ENCODE assay signal across 8 cellular contexts in the genomic region with DNA sequence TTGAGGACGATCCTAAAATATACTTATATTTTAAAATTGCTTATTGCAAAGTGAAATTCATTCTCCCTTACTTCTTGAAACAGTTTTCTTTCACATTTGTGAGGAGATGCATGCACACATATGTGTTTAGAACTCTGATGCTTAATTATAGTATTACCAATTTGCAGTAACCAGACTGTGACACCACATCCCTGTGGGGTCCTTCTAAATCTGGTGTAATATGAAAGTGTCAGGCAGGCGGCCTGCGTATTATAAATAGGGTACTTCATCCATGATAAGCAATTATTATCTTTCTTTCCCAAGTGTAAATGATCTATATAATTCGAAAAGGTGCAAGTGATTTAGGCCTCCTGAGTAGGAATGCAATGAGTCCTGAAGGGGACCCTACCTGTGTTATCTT.
DNase-seq lines count a peak whose midpoint lies in the region; ATAC-seq and TF ChIP-seq lines count a peak whose summit lies in the region.

No MANE protein-coding gene starts in this region.

- no peaks in the 10 kb centered on the region for H3K27me3 Mint-ChIP-seq in stimulated activated naive B cell treated with anti-CD40 and anti-IgM and Interleukin-4, amounts not matched to agents 10 μg/mL and 1 μg/mL and 100 μg/mL, for 72 hours

- DNase-seq in NCI-H2107 treated with DMSO at 0.1 percent for 48 hours (lab: John Stamatoyannopoulos, UW; ENCODE audit: unreplicated experiment) (peak; percentile 29), NCI-H2107 (lab: John Stamatoyannopoulos, UW) (no peak), globus pallidus (ENCODE audit: low spot score) (peak; percentile 5)
- no peak for DNase-seq in stimulated activated naive B cell treated with anti-CD40 and anti-IgM and Interleukin-4, amounts not matched to agents 10 μg/mL and 1 μg/mL and 100 μg/mL, for 72 hours
- no peak for DNase-seq in effector CD4-positive, alpha-beta T cell
- no peak for DNase-seq in stimulated activated CD4-positive, alpha-beta T cell treated with anti-CD3 and anti-CD28 coated beads, Interleukin-12 subunit alpha, Interleukin-12 subunit beta, amount 100 ng/mL, for 4 hours

- peaks cover 3 to 6% of the 10 kb centered on the region in 2 donors for H3K36me3 Mint-ChIP-seq in stimulated activated naive B cell treated with anti-CD40 and anti-IgM and Interleukin-4, amounts not matched to agents 10 μg/mL and 1 μg/mL and 100 μg/mL, for 72 hours

- no peak for TF ChIP-seq CTCF in VCaP (conservative IDR thresholded peaks at IDR 0.05)

- peaks cover 0 to 30% of the 10 kb centered on the region in 2 donors for H3K4me1 Mint-ChIP-seq in stimulated activated naive B cell treated with anti-CD40 and anti-IgM and Interleukin-4, amounts not matched to agents 10 μg/mL and 1 μg/mL and 100 μg/mL, for 72 hours

- H3K27ac ChIP-seq in VCaP, result peak overlapping the region; percentile 83

- H3K9me3 Mint-ChIP-seq in stimulated activated naive B cell treated with anti-CD40 and anti-IgM and Interleukin-4, amounts not matched to agents 10 μg/mL and 1 μg/mL and 100 μg/mL, for 72 hours, result no peaks in the 10 kb centered on the region

- peak overlapping the region; percentile 32 to 91 for H3K4me3 Mint-ChIP-seq in stimulated activated naive B cell treated with anti-CD40 and anti-IgM and Interleukin-4, amounts not matched to agents 10 μg/mL and 1 μg/mL and 100 μg/mL, for 72 hours

- ATAC-seq in stimulated activated naive B cell treated with anti-CD40 and anti-IgM and Interleukin-4, amounts not matched to agents 10 μg/mL and 1 μg/mL and 100 μg/mL, for 72 hours (replicated peaks), result no peak
- no peak for ATAC-seq in HG02840 (IDR thresholded peaks at IDR 0.05; ENCODE audit: low FRiP score, unreplicated experiment)

- H3K27ac Mint-ChIP-seq in stimulated activated naive B cell treated with anti-CD40 and anti-IgM and Interleukin-4, amounts not matched to agents 10 μg/mL and 1 μg/mL and 100 μg/mL, for 72 hours, result peak overlapping the region; percentile 99

Comparison
In these comparisons a context has a peak if more than half of its experiments do, and no peak if none do; other contexts are left out.
1. DNase-seq: peak in NCI-H2107 treated with DMSO at 0.1 percent for 48 hours (single experiment) and globus pallidus (single experiment); none in NCI-H2107 (single experiment), stimulated activated naive B cell treated with anti-CD40 and anti-IgM and Interleukin-4, amounts not matched to agents 10 μg/mL and 1 μg/mL and 100 μg/mL, for 72 hours (single experiment), effector CD4-positive, alpha-beta T cell (single experiment) and stimulated activated CD4-positive, alpha-beta T cell treated with anti-CD3 and anti-CD28 coated beads, Interleukin-12 subunit alpha, Interleukin-12 subunit beta, amount 100 ng/mL, for 4 hours (single experiment).